23 cellular contexts compared by ENCODE assay signal in the genomic region with DNA sequence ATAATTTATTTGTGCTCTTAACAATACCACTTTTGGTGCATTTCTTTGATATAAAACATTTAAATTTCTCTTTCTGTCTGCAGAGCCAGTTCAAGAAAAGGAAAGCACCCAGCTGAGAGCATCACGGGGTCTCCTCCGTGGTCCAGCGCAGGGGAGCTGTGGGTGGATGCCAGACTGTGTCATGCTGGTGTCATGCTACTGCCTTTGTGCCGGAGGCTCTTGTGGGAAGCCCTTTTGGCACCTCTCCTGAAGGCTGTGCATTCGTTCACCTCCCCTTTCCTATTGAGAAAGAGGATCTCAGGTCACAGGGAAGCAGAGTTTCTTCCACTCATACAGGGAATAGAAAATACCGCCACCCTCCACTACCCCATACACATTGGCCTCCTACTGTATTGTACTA.
"Had no signal": no experiment of that assay in that cellular context is flagged by ENCODE, and none has a peak within 500 bp of the region (broad histone marks: within the 10 kb centered on the region; RNA-seq: fewer than 3 reads in every experiment).

No MANE protein-coding gene starts in this region.

- H3K36me3 ChIP-seq: cardiac muscle cell had no signal

- H3K4me3 ChIP-seq: cardiac muscle cell had no signal

- DNase-seq: activated CD4-positive, alpha-beta memory T cell treated with anti-CD3 and anti-CD28 coated beads for 36 hours; activated CD4-positive, alpha-beta T cell treated with anti-CD3 and anti-CD28 coated beads, Interleukin-2, amount 10 ng/mL, durations not matched to agents 7 days and 5 days; activated CD4-positive, CD25-positive, alpha-beta regulatory T cell; activated gamma-delta T cell treated with Interleukin-2 at 50 U/mL for 16 hours; activated naive CD4-positive, alpha-beta T cell treated with anti-CD3 and anti-CD28 coated beads, Interleukin-2, amount 10 ng/mL, durations not matched to agents 7 days and 5 days; activated naive CD8-positive, alpha-beta T cell treated with anti-CD3 and anti-CD28 coated beads for 36 hours; activated T-cell treated with anti-CD3 and anti-CD28 coated beads for 4 hours; activated T-cell treated with anti-CD3 and anti-CD28 coated beads, Interleukin-2, amount 50 U/mL, for 48 hours; KG1; MM.1S; NCI-H1105; NCI-H1436 treated with DMSO at 0.1 percent for 48 hours; NCI-H187; NCI-H2081; NCI-H2171; NCI-H2227 treated with DMSO at 0.1 percent for 48 hours; NCI-H524; SHP77 treated with DMSO at 0.1 percent for 48 hours; T-helper 17 cell; T-helper 9 cell had no signal

- H3K27me3 ChIP-seq: cardiac muscle cell had no signal

- H3K27ac ChIP-seq: cardiac muscle cell, VCaP had no signal

- ATAC-seq: activated T-helper 17 cell treated with anti-CD3 and anti-CD28 coated beads, Interleukin-2, amount 50 U/mL, for 72 hours; T-helper 17 cell had no signal
